In the genomic region with DNA sequence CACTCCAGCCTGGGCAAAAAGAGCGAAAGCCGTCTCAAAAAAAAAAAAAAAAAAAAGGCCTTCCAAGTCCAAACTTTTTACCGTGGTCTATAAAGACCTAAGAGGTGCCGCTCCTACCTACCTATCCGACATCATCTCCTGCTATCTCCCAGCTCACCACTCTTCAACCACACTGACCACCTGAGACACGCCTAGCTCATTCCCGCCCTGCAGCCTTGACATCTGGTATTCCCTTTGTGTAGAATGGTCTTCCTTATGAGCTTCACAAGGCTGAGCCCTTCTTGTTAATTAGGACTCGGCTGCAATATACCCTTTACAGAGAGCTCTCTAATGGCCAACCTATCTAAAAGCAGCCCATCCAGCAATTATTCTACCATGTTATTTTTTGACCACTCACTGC, we compare ENCODE assay signal across 8 cellular contexts. TPM values are rescaled to one million over a fixed set of nuclear protein-coding genes. Genes with fewer than 3 reads are reported as not detected.
DNase-seq lines count a peak whose midpoint lies in the region; ATAC-seq and TF ChIP-seq lines count a peak whose summit lies in the region.

No MANE protein-coding gene starts in this region.

- no peaks in the 10 kb centered on the region for H3K9me3 Mint-ChIP-seq in activated CD8-positive, alpha-beta memory T cell treated with anti-CD3 and anti-CD28 coated beads, Interleukin-2, amount 10 ng/mL, durations not matched to agents 7 days and 5 days (ENCODE audit: low read depth)
- no peaks in the 10 kb centered on the region for H3K9me3 Mint-ChIP-seq in activated naive CD8-positive, alpha-beta T cell (ENCODE audit: low read depth)

- intact Hi-C loops in left lung (cut with DNase I): no loop called here

- TF ChIP-seq POLR2A in tibial nerve (IDR thresholded peaks at IDR 0.05): no peak

- H3K9me3 ChIP-seq in left lung (no peaks in the 10 kb centered on the region), tibial nerve (no peaks in the 10 kb centered on the region)

- H3K4me3 Mint-ChIP-seq in activated CD8-positive, alpha-beta memory T cell treated with anti-CD3 and anti-CD28 coated beads, Interleukin-2, amount 10 ng/mL, durations not matched to agents 7 days and 5 days: peak overlapping the region; percentile 96
- H3K4me3 Mint-ChIP-seq in activated naive CD8-positive, alpha-beta T cell: peak overlapping the region; percentile 97

- TF ChIP-seq EP300 in tibial nerve (IDR thresholded peaks at IDR 0.05): no peak

- peak overlapping the region; percentile 82 to 96 for H3K4me3 ChIP-seq in left lung
- peak overlapping the region; percentile 82 to 99 (median 90) for H3K4me3 ChIP-seq in tibial nerve

- H3K27me3 ChIP-seq in left lung (no peaks in the 10 kb centered on the region), tibial nerve (no peaks in the 10 kb centered on the region)

- peaks cover 28% of the 10 kb centered on the region for H3K4me1 Mint-ChIP-seq in activated CD8-positive, alpha-beta memory T cell treated with anti-CD3 and anti-CD28 coated beads, Interleukin-2, amount 10 ng/mL, durations not matched to agents 7 days and 5 days
- peaks cover 37% of the 10 kb centered on the region for H3K4me1 Mint-ChIP-seq in activated naive CD8-positive, alpha-beta T cell (ENCODE audit: low read depth)

- H3K27ac ChIP-seq in left lung (peak overlapping the region in 1 of 2 donors; percentile 80), tibial nerve (peak overlapping the region; percentile 36 to 84 (median 82))

- CTCF ChIA-PET in activated CD8-positive, alpha-beta memory T cell treated with anti-CD3 and anti-CD28 coated beads, Interleukin-2, amount 10 ng/mL, durations not matched to agents 7 days and 5 days (lab: Charles Lee): interaction anchor here (1.1 kb wide), 1 partner anchor 89 kb away, joined by 3 read pairs; no protein-coding TSS in a partner anchor

- DNase-seq in activated CD8-positive, alpha-beta memory T cell treated with anti-CD3 and anti-CD28 coated beads, Interleukin-2, amount 10 ng/mL, durations not matched to agents 7 days and 5 days: no peak
- no peak for DNase-seq in activated CD8-positive, alpha-beta memory T cell treated with anti-CD3 and anti-CD28 coated beads, Interleukin-2, amount 50 U/mL, for 48 hours
- DNase-seq in left lung (no peak), tibial nerve (ENCODE audit: low spot score in 2 of 2) (no peak), HuH-7.5 (ENCODE audit: low spot score) (no peak)
- no peak for DNase-seq in stimulated activated CD4-positive, alpha-beta T cell treated with anti-CD3 and anti-CD28 coated beads, Interleukin-4, amount 100 ng/mL, for 4 hours

- H3K36me3 Mint-ChIP-seq in activated CD8-positive, alpha-beta memory T cell treated with anti-CD3 and anti-CD28 coated beads, Interleukin-2, amount 10 ng/mL, durations not matched to agents 7 days and 5 days: peaks cover 20% of the 10 kb centered on the region
- peaks cover 6% of the 10 kb centered on the region for H3K36me3 Mint-ChIP-seq in activated naive CD8-positive, alpha-beta T cell

- no peaks in the 10 kb centered on the region for H3K27me3 Mint-ChIP-seq in activated CD8-positive, alpha-beta memory T cell treated with anti-CD3 and anti-CD28 coated beads, Interleukin-2, amount 10 ng/mL, durations not matched to agents 7 days and 5 days
- H3K27me3 Mint-ChIP-seq in activated naive CD8-positive, alpha-beta T cell: no peaks in the 10 kb centered on the region

- H3K27ac Mint-ChIP-seq in activated CD8-positive, alpha-beta memory T cell treated with anti-CD3 and anti-CD28 coated beads, Interleukin-2, amount 10 ng/mL, durations not matched to agents 7 days and 5 days: peak overlapping the region; percentile 96
- peak overlapping the region; percentile 96 for H3K27ac Mint-ChIP-seq in activated naive CD8-positive, alpha-beta T cell

- TF ChIP-seq CTCF in left lung (IDR thresholded peaks at IDR 0.05): no peak
- TF ChIP-seq CTCF in tibial nerve (IDR thresholded peaks at IDR 0.05): no peak

- no peak for ATAC-seq in activated CD8-positive, alpha-beta memory T cell treated with anti-CD3 and anti-CD28 coated beads, Interleukin-2, amount 10 ng/mL, durations not matched to agents 7 days and 5 days
- no peak for ATAC-seq in left lung
- ATAC-seq in GM21723 (IDR thresholded peaks at IDR 0.05; ENCODE audit: unreplicated experiment): no peak

- H3K36me3 ChIP-seq in left lung: peaks cover 4 to 38% of the 10 kb centered on the region in 2 donors
- peaks cover 0 to 35% (median 18%) of the 10 kb centered on the region in 3 donors for H3K36me3 ChIP-seq in tibial nerve

- WGBS in tibial nerve, 2 donors: 38 to 41% methylated on average over 8 of the region's 8 CpGs

- H3K4me1 ChIP-seq in left lung: peaks cover 10 to 31% of the 10 kb centered on the region in 2 donors
- H3K4me1 ChIP-seq in tibial nerve: peaks cover 0 to 34% (median 25%) of the 10 kb centered on the region in 4 donors

RNA-seq across cellular contexts. Expression of gene MAGOH, which starts 0.7 kb away (rescaled TPM):
- total RNA-seq in activated CD8-positive, alpha-beta memory T cell treated with anti-CD3 and anti-CD28 coated beads, Interleukin-2, amount 10 ng/mL, durations not matched to agents 7 days and 5 days: 10 to 100 TPM; 72.9 to 80.1 TPM
- 10 to 100 TPM; 31.8 to 33.9 TPM for total RNA-seq in left lung
- 10 to 100 TPM; 11.6 to 18.6 (median 16.8) TPM for total RNA-seq in tibial nerve

RNA-seq across cellular contexts. Expression of gene CZIB, which starts 17.2 kb away (rescaled TPM):
- total RNA-seq in activated CD8-positive, alpha-beta memory T cell treated with anti-CD3 and anti-CD28 coated beads, Interleukin-2, amount 10 ng/mL, durations not matched to agents 7 days and 5 days: 10 to 100 TPM; 41.4 to 48.2 TPM
- total RNA-seq in left lung: 10 to 100 TPM; 50.5 to 55.4 TPM
- total RNA-seq in tibial nerve: 10 to 100 TPM; 49.2 to 67.7 (median 64.7) TPM

RNA-seq across cellular contexts. Expression of gene CPT2, which starts 41.0 kb away (rescaled TPM):
- 10 to 100 TPM; 11.5 to 13.5 TPM for total RNA-seq in activated CD8-positive, alpha-beta memory T cell treated with anti-CD3 and anti-CD28 coated beads, Interleukin-2, amount 10 ng/mL, durations not matched to agents 7 days and 5 days
- total RNA-seq in left lung (10 to 100 TPM; 19.1 to 31.4 TPM), tibial nerve (10 to 100 TPM; 17.2 to 28.8 (median 21.7) TPM)
